ENCODE assay signal across 13 cellular contexts in the genomic region with DNA sequence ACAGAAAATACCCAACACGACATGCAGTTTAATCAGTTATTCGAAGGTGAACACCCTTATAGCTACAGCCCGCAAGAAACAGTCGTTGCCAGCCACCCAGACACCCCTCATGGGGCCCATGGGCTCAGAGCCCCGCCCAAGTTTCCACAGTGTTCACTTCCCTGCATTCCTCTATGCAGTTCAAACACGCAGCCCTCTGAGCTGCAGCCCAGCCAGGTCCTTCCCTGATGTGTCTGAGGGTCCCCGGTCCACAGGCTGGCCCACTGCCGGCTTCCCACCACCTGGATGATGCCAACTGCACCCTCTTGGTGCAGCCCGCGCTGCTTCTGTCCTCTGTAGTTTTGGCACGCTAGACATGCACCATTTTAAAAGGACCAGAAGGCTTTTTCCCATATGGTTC.
A peak's percentile ranks its signal among the peaks of the same experiment; 100 is the strongest.
DNase-seq lines count a peak whose midpoint lies in the region; ATAC-seq and TF ChIP-seq lines count a peak whose summit lies in the region.
"Had no signal": no experiment of that assay in that cellular context is flagged by ENCODE, and none has a peak within 500 bp of the region (broad histone marks: within the 10 kb centered on the region; RNA-seq: fewer than 3 reads in every experiment).

No MANE protein-coding gene starts in this region.

- H3K27ac Mint-ChIP-seq in activated B cell treated with CpG ODN at 0.5 μM for 24 hours: peak overlapping the region; percentile 32
- H3K27ac Mint-ChIP-seq in nephron progenitor cell: peak overlapping the region; percentile 65
- no peak overlapping the region for H3K27ac Mint-ChIP-seq in WTC11
- H3K27ac Mint-ChIP-seq: CD4-positive, alpha-beta memory T cell; GM23338 had no signal

- ATAC-seq in activated B cell treated with CpG ODN at 0.5 μM for 24 hours (ENCODE audit: low read depth) (no peak), WTC11 (no peak), HG03378 (IDR thresholded peaks at IDR 0.05; ENCODE audit: unreplicated experiment) (no peak)
- ATAC-seq: A549, GM12878, GM23338, HepG2 had no signal

- H3K9me3 Mint-ChIP-seq in activated B cell treated with CpG ODN at 0.5 μM for 24 hours: no peaks in the 10 kb centered on the region
- peaks cover 34% of the 10 kb centered on the region for H3K9me3 Mint-ChIP-seq in nephron progenitor cell
- H3K9me3 Mint-ChIP-seq in WTC11: peaks cover 8% of the 10 kb centered on the region

- DNase-seq in activated B cell treated with CpG ODN at 0.5 μM for 24 hours (no peak), nephron progenitor cell (no peak), WTC11 (ENCODE audit: low spot score) (no peak)
- peak; percentile 17 for DNase-seq in stimulated activated CD8-positive, alpha-beta memory T cell treated with anti-CD3 and anti-CD28 coated beads, Interleukin-4, amount 100 ng/mL, for 48 hours
- DNase-seq in activated CD4-positive, alpha-beta T cell treated with anti-CD3 and anti-CD28 coated beads, Interleukin-2, amount 50 U/mL, for 4 hours: no peak
- DNase-seq: BE2C; CD4-positive, alpha-beta memory T cell; DMS79 had no signal

- H3K4me3 Mint-ChIP-seq in activated B cell treated with CpG ODN at 0.5 μM for 24 hours: no peak overlapping the region
- no peak overlapping the region for H3K4me3 Mint-ChIP-seq in nephron progenitor cell
- H3K4me3 Mint-ChIP-seq in WTC11: no peak overlapping the region
- H3K4me3 Mint-ChIP-seq: GM23338 had no signal

- TF ChIP-seq CTCF in activated B cell treated with CpG ODN at 0.5 μM for 24 hours (IDR thresholded peaks at IDR 0.05): no peak
- no peak for TF ChIP-seq CTCF in nephron progenitor cell (IDR thresholded peaks at IDR 0.05)
- no peak for TF ChIP-seq CTCF in WTC11 (IDR thresholded peaks at IDR 0.05)

- POLR2A ChIA-PET in activated B cell treated with CpG ODN at 0.5 μM for 24 hours (lab: Charles Lee) (interaction anchor here (0.6 kb wide), 1 partner anchor 200 kb away, joined by 3 read pairs; no protein-coding TSS in a partner anchor), WTC11 (lab: Charles Lee) (no interaction called here)

- intact Hi-C loops in activated B cell treated with CpG ODN at 0.5 μM for 24 hours (cut with micrococcal nuclease): no loop called here

- H3K27me3 Mint-ChIP-seq in activated B cell treated with CpG ODN at 0.5 μM for 24 hours (no peaks in the 10 kb centered on the region), nephron progenitor cell (ENCODE audit: low read depth, poor library complexity) (no peaks in the 10 kb centered on the region), WTC11 (ENCODE audit: low read depth) (no peaks in the 10 kb centered on the region; the same call in 1 of the 2 replicates)

- H3K4me1 Mint-ChIP-seq in activated B cell treated with CpG ODN at 0.5 μM for 24 hours (peaks cover 6% of the 10 kb centered on the region), nephron progenitor cell (peaks cover 71% of the 10 kb centered on the region), WTC11 (peaks cover 13% of the 10 kb centered on the region)

- CTCF ChIA-PET in activated B cell treated with CpG ODN at 0.5 μM for 24 hours (lab: Charles Lee) (no interaction called here), WTC11 (lab: Charles Lee) (no interaction called here)

- H3K36me3 Mint-ChIP-seq in activated B cell treated with CpG ODN at 0.5 μM for 24 hours (ENCODE audit: low read depth) (peaks cover 20% of the 10 kb centered on the region), nephron progenitor cell (ENCODE audit: low read depth) (peaks cover 91% of the 10 kb centered on the region), WTC11 (peaks cover 13% of the 10 kb centered on the region; the same call in 1 of the 2 replicates)
- H3K36me3 Mint-ChIP-seq: CD4-positive, alpha-beta memory T cell had no signal

TF ChIP-seq in WTC11, 78 proteins besides CTCF, POLR2A, EP300 and RAD21:
- TF ChIP-seq TCF7 (CRISPR knock-in tag; IDR thresholded peaks at IDR 0.05; ENCODE audit: low read depth) (no peak), MXD4 (CRISPR knock-in tag; IDR thresholded peaks at IDR 0.05; ENCODE audit: borderline replicate concordance) (no peak), ETV6 (CRISPR knock-in tag; IDR thresholded peaks at IDR 0.05) (no peak)
- TF ChIP-seq, protein P1, sequence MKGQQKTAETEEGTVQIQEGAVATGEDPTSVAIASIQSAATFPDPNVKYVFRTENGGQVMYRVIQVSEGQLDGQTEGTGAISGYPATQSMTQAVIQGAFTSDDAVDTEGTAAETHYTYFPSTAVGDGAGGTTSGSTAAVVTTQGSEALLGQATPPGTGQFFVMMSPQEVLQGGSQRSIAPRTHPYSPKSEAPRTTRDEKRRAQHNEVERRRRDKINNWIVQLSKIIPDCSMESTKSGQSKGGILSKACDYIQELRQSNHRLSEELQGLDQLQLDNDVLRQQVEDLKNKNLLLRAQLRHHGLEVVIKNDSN (CRISPR knock-in tag; IDR thresholded peaks at IDR 0.05): no peak
